1 cellular context compared by ENCODE assay signal in genomic region chr2:67783026-67783425, GRCh38.
TF ChIP-seq lines count a peak whose summit lies in the region.

No MANE protein-coding gene starts in this region.

TF ChIP-seq in GM23338, 12 proteins besides CTCF, POLR2A, EP300 and RAD21 (continued from another document):
- TF ChIP-seq ETS1 (IDR thresholded peaks at IDR 0.05) (no peak), JUNB (IDR thresholded peaks at IDR 0.05; ENCODE audit: unreplicated experiment) (no peak), ZNF331 (CRISPR knock-in tag; IDR thresholded peaks at IDR 0.05; ENCODE audit: low read depth) (no peak), STAT1 (IDR thresholded peaks at IDR 0.05; ENCODE audit: unreplicated experiment) (no peak), EZH2 (IDR thresholded peaks at IDR 0.05; ENCODE audit: low read depth, unreplicated experiment) (no peak), EZH2phosphoT487 (IDR thresholded peaks at IDR 0.05; ENCODE audit: unreplicated experiment) (no peak), CREB1 (CRISPR knock-in tag; IDR thresholded peaks at IDR 0.05; ENCODE audit: low read depth) (no peak), NANOG (IDR thresholded peaks at IDR 0.05; ENCODE audit: borderline replicate concordance) (no peak)
- TF ChIP-seq, protein P1, sequence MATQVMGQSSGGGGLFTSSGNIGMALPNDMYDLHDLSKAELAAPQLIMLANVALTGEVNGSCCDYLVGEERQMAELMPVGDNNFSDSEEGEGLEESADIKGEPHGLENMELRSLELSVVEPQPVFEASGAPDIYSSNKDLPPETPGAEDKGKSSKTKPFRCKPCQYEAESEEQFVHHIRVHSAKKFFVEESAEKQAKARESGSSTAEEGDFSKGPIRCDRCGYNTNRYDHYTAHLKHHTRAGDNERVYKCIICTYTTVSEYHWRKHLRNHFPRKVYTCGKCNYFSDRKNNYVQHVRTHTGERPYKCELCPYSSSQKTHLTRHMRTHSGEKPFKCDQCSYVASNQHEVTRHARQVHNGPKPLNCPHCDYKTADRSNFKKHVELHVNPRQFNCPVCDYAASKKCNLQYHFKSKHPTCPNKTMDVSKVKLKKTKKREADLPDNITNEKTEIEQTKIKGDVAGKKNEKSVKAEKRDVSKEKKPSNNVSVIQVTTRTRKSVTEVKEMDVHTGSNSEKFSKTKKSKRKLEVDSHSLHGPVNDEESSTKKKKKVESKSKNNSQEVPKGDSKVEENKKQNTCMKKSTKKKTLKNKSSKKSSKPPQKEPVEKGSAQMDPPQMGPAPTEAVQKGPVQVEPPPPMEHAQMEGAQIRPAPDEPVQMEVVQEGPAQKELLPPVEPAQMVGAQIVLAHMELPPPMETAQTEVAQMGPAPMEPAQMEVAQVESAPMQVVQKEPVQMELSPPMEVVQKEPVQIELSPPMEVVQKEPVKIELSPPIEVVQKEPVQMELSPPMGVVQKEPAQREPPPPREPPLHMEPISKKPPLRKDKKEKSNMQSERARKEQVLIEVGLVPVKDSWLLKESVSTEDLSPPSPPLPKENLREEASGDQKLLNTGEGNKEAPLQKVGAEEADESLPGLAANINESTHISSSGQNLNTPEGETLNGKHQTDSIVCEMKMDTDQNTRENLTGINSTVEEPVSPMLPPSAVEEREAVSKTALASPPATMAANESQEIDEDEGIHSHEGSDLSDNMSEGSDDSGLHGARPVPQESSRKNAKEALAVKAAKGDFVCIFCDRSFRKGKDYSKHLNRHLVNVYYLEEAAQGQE (IDR thresholded peaks at IDR 0.05; ENCODE audit: unreplicated experiment): no peak
